Comparison of ENCODE assay signal across 20 cellular contexts in the genomic region with DNA sequence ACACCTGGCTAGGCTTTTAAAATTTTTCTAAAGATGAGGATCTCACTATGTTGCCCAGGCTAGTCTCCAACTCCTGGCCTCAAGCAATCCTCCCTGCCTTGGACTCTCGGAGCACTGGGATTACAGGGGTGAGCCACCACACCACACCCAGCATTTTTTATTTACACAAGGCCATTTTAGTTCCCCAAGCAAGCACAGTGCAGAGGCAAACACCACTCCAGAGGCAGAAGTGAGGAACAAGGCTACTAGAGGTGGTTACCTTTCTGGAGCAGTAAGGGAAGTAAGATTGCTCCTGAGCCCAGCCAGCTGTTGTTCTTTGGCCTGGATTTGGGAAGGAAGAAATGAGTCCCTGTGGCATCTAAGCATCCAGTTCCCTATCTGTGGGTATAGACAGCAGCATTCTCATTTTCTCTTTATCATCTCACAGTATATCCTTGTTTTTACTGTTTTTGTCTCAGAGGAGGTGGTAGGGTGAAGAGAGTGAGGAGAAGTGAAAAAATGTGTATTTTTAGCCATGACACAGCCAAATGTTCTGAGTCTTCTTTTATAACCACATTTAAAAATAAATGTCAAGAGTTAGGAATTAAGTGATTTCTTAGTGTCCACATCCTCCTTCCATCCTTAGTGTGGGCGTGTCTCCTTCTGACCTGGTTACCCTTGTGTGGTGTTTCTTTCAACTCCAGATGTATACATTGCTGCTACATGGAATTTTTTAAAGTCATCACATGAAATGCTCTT. TPM values are rescaled to one million over a fixed set of nuclear protein-coding genes. Genes with fewer than 3 reads are reported as not detected.
A peak's percentile ranks its signal among the peaks of the same experiment; 100 is the strongest.
DNase-seq lines count a peak whose midpoint lies in the region; ATAC-seq and FAIRE-seq lines count a peak whose summit lies in the region.
"Had no signal": no experiment of that assay in that cellular context is flagged by ENCODE, and none has a peak within 500 bp of the region (broad histone marks: within the 10 kb centered on the region; RNA-seq: fewer than 3 reads in every experiment).

No MANE protein-coding gene starts in this region.

- H3K27ac Mint-ChIP-seq in activated naive CD4-positive, alpha-beta T cell treated with anti-CD3 and anti-CD28 coated beads, Interleukin-2, amount 10 ng/mL, durations not matched to agents 7 days and 5 days = peak overlapping the region; percentile 71
- H3K27ac Mint-ChIP-seq in effector memory CD8-positive, alpha-beta T cell = peak overlapping the region; percentile 80 to 88
- no peak overlapping the region for H3K27ac Mint-ChIP-seq in stimulated activated naive B cell treated with anti-CD40 and anti-IgM and Interleukin-4, amounts not matched to agents 10 μg/mL and 1 μg/mL and 100 μg/mL, for 72 hours

- H3K9me3 Mint-ChIP-seq in activated naive CD4-positive, alpha-beta T cell treated with anti-CD3 and anti-CD28 coated beads, Interleukin-2, amount 10 ng/mL, durations not matched to agents 7 days and 5 days = peaks cover 3% of the 10 kb centered on the region
- H3K9me3 Mint-ChIP-seq in effector memory CD8-positive, alpha-beta T cell = no peaks in the 10 kb centered on the region
- H3K9me3 Mint-ChIP-seq in stimulated activated naive B cell treated with anti-CD40 and anti-IgM and Interleukin-4, amounts not matched to agents 10 μg/mL and 1 μg/mL and 100 μg/mL, for 72 hours = no peaks in the 10 kb centered on the region

- no peak for FAIRE-seq in frontal cortex (lab: Jason Lieb, UNC)
- FAIRE-seq: RCC 7860 had no signal

- DNase-seq in activated naive CD4-positive, alpha-beta T cell treated with anti-CD3 and anti-CD28 coated beads, Interleukin-2, amount 10 ng/mL, durations not matched to agents 7 days and 5 days = no peak
- DNase-seq in activated naive CD4-positive, alpha-beta T cell (lab: John Stamatoyannopoulos, UW) = no peak
- DNase-seq in MV-4-11 (lab: John Stamatoyannopoulos, UW) = peak; percentile 82
- no peak for DNase-seq in effector memory CD8-positive, alpha-beta T cell
- DNase-seq in stimulated activated naive B cell treated with anti-CD40 and anti-IgM and Interleukin-4, amounts not matched to agents 10 μg/mL and 1 μg/mL and 100 μg/mL, for 72 hours = no peak
- no peak for DNase-seq in activated CD4-positive, CD25-positive, alpha-beta regulatory T cell treated with anti-CD3 and anti-CD28 coated beads, Interleukin-2, amount 50 U/mL, for 72 hours
- no peak for DNase-seq in NCI-H526 (lab: John Stamatoyannopoulos, UW)
- DNase-seq in frontal cortex (ENCODE audit: low spot score in 2 of 2) = no peak
- DNase-seq: ACHN; activated effector memory CD4-positive, alpha-beta T cell treated with anti-CD3 and anti-CD28 coated beads, Interleukin-2, amount 50 U/mL, for 16 hours; anterior cingulate cortex; central memory CD4-positive, alpha-beta T cell; DND-41; midbrain; NCI-H1436 treated with DMSO at 0.1 percent for 48 hours; NCI-H2171 treated with DMSO at 0.1 percent for 48 hours; NCI-H82; spleen had no signal

- ATAC-seq in effector memory CD8-positive, alpha-beta T cell (replicated peaks) = no peak
- ATAC-seq in stimulated activated naive B cell treated with anti-CD40 and anti-IgM and Interleukin-4, amounts not matched to agents 10 μg/mL and 1 μg/mL and 100 μg/mL, for 72 hours (replicated peaks) = peak; percentile 75 to 76
- ATAC-seq: activated CD4-positive, CD25-positive, alpha-beta regulatory T cell treated with anti-CD3 and anti-CD28 coated beads, Interleukin-2, amount 50 U/mL, for 24 hours had no signal

- H3K27me3 Mint-ChIP-seq in activated naive CD4-positive, alpha-beta T cell treated with anti-CD3 and anti-CD28 coated beads, Interleukin-2, amount 10 ng/mL, durations not matched to agents 7 days and 5 days = no peaks in the 10 kb centered on the region
- no peaks in the 10 kb centered on the region for H3K27me3 Mint-ChIP-seq in effector memory CD8-positive, alpha-beta T cell
- no peaks in the 10 kb centered on the region for H3K27me3 Mint-ChIP-seq in stimulated activated naive B cell treated with anti-CD40 and anti-IgM and Interleukin-4, amounts not matched to agents 10 μg/mL and 1 μg/mL and 100 μg/mL, for 72 hours

- H3K36me3 Mint-ChIP-seq in activated naive CD4-positive, alpha-beta T cell treated with anti-CD3 and anti-CD28 coated beads, Interleukin-2, amount 10 ng/mL, durations not matched to agents 7 days and 5 days = peaks cover 18% of the 10 kb centered on the region
- H3K36me3 Mint-ChIP-seq in effector memory CD8-positive, alpha-beta T cell (ENCODE audit: insufficient read depth) = peaks cover 16% of the 10 kb centered on the region
- H3K36me3 Mint-ChIP-seq in stimulated activated naive B cell treated with anti-CD40 and anti-IgM and Interleukin-4, amounts not matched to agents 10 μg/mL and 1 μg/mL and 100 μg/mL, for 72 hours = no peaks in the 10 kb centered on the region

- peaks cover 62% of the 10 kb centered on the region for H3K4me1 Mint-ChIP-seq in activated naive CD4-positive, alpha-beta T cell treated with anti-CD3 and anti-CD28 coated beads, Interleukin-2, amount 10 ng/mL, durations not matched to agents 7 days and 5 days
- H3K4me1 Mint-ChIP-seq in effector memory CD8-positive, alpha-beta T cell (ENCODE audit: low read depth in 2 of 2) = peaks cover 59 to 65% of the 10 kb centered on the region in 2 donors
- peaks cover 19 to 33% of the 10 kb centered on the region in 2 donors for H3K4me1 Mint-ChIP-seq in stimulated activated naive B cell treated with anti-CD40 and anti-IgM and Interleukin-4, amounts not matched to agents 10 μg/mL and 1 μg/mL and 100 μg/mL, for 72 hours

- CTCF ChIA-PET in activated naive CD4-positive, alpha-beta T cell treated with anti-CD3 and anti-CD28 coated beads, Interleukin-2, amount 10 ng/mL, durations not matched to agents 7 days and 5 days (lab: Charles Lee) = no interaction called here

- H3K4me3 Mint-ChIP-seq in activated naive CD4-positive, alpha-beta T cell treated with anti-CD3 and anti-CD28 coated beads, Interleukin-2, amount 10 ng/mL, durations not matched to agents 7 days and 5 days = no peak overlapping the region
- H3K4me3 Mint-ChIP-seq in effector memory CD8-positive, alpha-beta T cell = peak overlapping the region in 1 of 2 donors; percentile 65
- no peak overlapping the region for H3K4me3 Mint-ChIP-seq in stimulated activated naive B cell treated with anti-CD40 and anti-IgM and Interleukin-4, amounts not matched to agents 10 μg/mL and 1 μg/mL and 100 μg/mL, for 72 hours

RNA-seq across cellular contexts. Expression of gene TTC39C, which starts 10.5 kb away (rescaled TPM):
- 54.2 TPM for total RNA-seq in frontal cortex
